Comparison of ENCODE assay signal across 16 cellular contexts in the genomic region with DNA sequence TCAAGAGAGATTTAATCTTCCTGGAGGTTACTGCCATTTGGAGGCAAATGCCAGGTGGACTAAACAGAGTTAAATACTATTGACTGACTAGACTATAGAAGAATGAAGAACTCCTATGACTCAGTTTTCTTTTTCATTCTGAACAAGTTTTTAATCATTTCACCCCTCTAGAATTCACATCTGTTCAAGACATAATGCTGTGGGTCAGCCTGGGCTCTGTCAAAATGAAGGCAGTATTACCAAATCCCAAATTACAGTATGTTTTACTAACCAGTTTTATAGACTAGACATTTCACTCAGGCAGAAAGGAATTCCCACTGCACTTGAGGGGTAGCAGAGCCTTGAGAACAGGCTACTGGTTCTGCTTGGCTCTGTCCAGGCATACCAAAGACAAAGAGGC.
DNase-seq lines count a peak whose midpoint lies in the region; ATAC-seq and TF ChIP-seq lines count a peak whose summit lies in the region.
"Had no signal": no experiment of that assay in that cellular context is flagged by ENCODE, and none has a peak within 500 bp of the region (broad histone marks: within the 10 kb centered on the region; RNA-seq: fewer than 3 reads in every experiment).

No MANE protein-coding gene starts in this region.

- no peak overlapping the region for H3K4me2 ChIP-seq in fibroblast of lung (ENCODE audit: extremely low read depth, insufficient read depth, low read length)
- no peak overlapping the region for H3K4me2 ChIP-seq in skeletal muscle satellite cell (ENCODE audit: low read length)

- H3K9ac ChIP-seq in fibroblast of lung (ENCODE audit: insufficient read depth, low read length) (no peak overlapping the region), skeletal muscle satellite cell (ENCODE audit: low read depth, low read length) (peak overlapping the region; percentile 9)

- no peaks in the 10 kb centered on the region for H3K4me1 ChIP-seq in fibroblast of lung (ENCODE audit: control insufficient read depth, extremely low read depth, insufficient read depth, low read length)
- peaks cover 12% of the 10 kb centered on the region for H3K4me1 ChIP-seq in skeletal muscle satellite cell (ENCODE audit: control insufficient read depth, insufficient read depth, low read length)
- H3K4me1 ChIP-seq in upper lobe of right lung, result no peaks in the 10 kb centered on the region

- DNase-seq in GM04503 (ENCODE audit: low read depth), result peak; percentile 16
- DNase-seq in NAMALWA (ENCODE audit: low spot score), result peak; percentile 12
- peak; percentile 31 to 87 for DNase-seq in fibroblast of lung (ENCODE audit: low read depth in 2 of 2)
- DNase-seq in NCI-H187 treated with DMSO at 0.1 percent for 48 hours (lab: John Stamatoyannopoulos, UW), result no peak
- DNase-seq in lower leg skin (ENCODE audit: low spot score in 2 of 2), result no peak
- DNase-seq in DMS153 (lab: John Stamatoyannopoulos, UW), result no peak
- DNase-seq in upper lobe of right lung, result no peak
- DNase-seq: COR-L47, DMS79, GF-D8, H9, NCI-H1417, NCI-H2029, NCI-H510A treated with DMSO at 0.1 percent for 48 hours had no signal

- H3K27ac ChIP-seq in fibroblast of lung (ENCODE audit: insufficient read depth, low read length), result no peak overlapping the region
- H3K27ac ChIP-seq in upper lobe of right lung, result no peak overlapping the region

- no peaks in the 10 kb centered on the region for H3K9me3 ChIP-seq in fibroblast of lung (ENCODE audit: control insufficient read depth, insufficient read depth, low read depth, low read length)
- no peaks in the 10 kb centered on the region for H3K9me3 ChIP-seq in skeletal muscle satellite cell (replicated peaks; ENCODE audit: low read length)
- H3K9me3 ChIP-seq in upper lobe of right lung, result no peaks in the 10 kb centered on the region

- intact Hi-C loops in lower leg skin (cut with DNase I; ENCODE audit: low total_unique reads) (no loop called here), upper lobe of right lung (cut with DNase I) (no loop called here)

- TF ChIP-seq CTCF in fibroblast of lung (conservative IDR thresholded peaks at IDR 0.05 in 1 of 2, IDR thresholded peaks at IDR 0.05 in 1 of 2; ENCODE audit: low read depth in 1 of 2, low read length in 2 of 2), result no peak
- no peak for TF ChIP-seq CTCF in lower leg skin (IDR thresholded peaks at IDR 0.05)
- no peak for TF ChIP-seq CTCF in upper lobe of right lung (IDR thresholded peaks at IDR 0.05)

- H2AFZ ChIP-seq in fibroblast of lung (ENCODE audit: low read length), result no peak overlapping the region

- no peaks in the 10 kb centered on the region for H3K79me2 ChIP-seq in fibroblast of lung (ENCODE audit: control insufficient read depth, insufficient read depth, low read length)

- H3K36me3 ChIP-seq in fibroblast of lung (ENCODE audit: control insufficient read depth, insufficient read depth, low read length) (no peaks in the 10 kb centered on the region), skeletal muscle satellite cell (ENCODE audit: insufficient read depth, low read length) (no peaks in the 10 kb centered on the region), upper lobe of right lung (no peaks in the 10 kb centered on the region)

- TF ChIP-seq POLR2A in lower leg skin (IDR thresholded peaks at IDR 0.05), result no peak

- H3K27me3 ChIP-seq in fibroblast of lung (ENCODE audit: control insufficient read depth, insufficient read depth, low read length) (no peaks in the 10 kb centered on the region), skeletal muscle satellite cell (ENCODE audit: control insufficient read depth, insufficient read depth, low read length) (no peaks in the 10 kb centered on the region), upper lobe of right lung (no peaks in the 10 kb centered on the region)

- ATAC-seq in upper lobe of right lung, result no peak
- ATAC-seq: HepG2 had no signal

- no peak overlapping the region for H3K4me3 ChIP-seq in fibroblast of lung (replicated peaks in 1 of 4; ENCODE audit: control extremely low read depth in 1 of 4, insufficient read depth in 1 of 4, low read depth in 3 of 4, low read length in 4 of 4)
- H3K4me3 ChIP-seq in skeletal muscle satellite cell (ENCODE audit: low read length), result no peak overlapping the region
- no peak overlapping the region for H3K4me3 ChIP-seq in lower leg skin (ENCODE audit: low read depth, poor library complexity, severe bottlenecking)
- H3K4me3 ChIP-seq in upper lobe of right lung, result no peak overlapping the region

- no peaks in the 10 kb centered on the region for H4K20me1 ChIP-seq in fibroblast of lung (ENCODE audit: control insufficient read depth, extremely low read depth, insufficient read depth, low read length)

Comparison
In these comparisons a context has a peak if more than half of its experiments do, and no peak if none do; other contexts are left out.
1. DNase-seq: peak in GM04503 (single experiment), NAMALWA (single experiment) and fibroblast of lung (2 of 2); none in NCI-H187 treated with DMSO at 0.1 percent for 48 hours (single experiment), lower leg skin (0 of 2), DMS153 (single experiment) and upper lobe of right lung (single experiment).